In genomic region chr5:146040559-146040958, GRCh38 we compare ENCODE assay signal across 23 cellular contexts.
DNase-seq lines count a peak whose midpoint lies in the region; ATAC-seq and TF ChIP-seq lines count a peak whose summit lies in the region.
"Had no signal": no experiment of that assay in that cellular context is flagged by ENCODE, and none has a peak within 500 bp of the region (broad histone marks: within the 10 kb centered on the region; RNA-seq: fewer than 3 reads in every experiment).

No MANE protein-coding gene starts in this region.

- H3K9me3 Mint-ChIP-seq in Caco-2 (ENCODE audit: unreplicated experiment) (no peaks in the 10 kb centered on the region), HFFc6 (no peaks in the 10 kb centered on the region)
- H3K9me3 Mint-ChIP-seq in effector memory CD8-positive, alpha-beta T cell: no peaks in the 10 kb centered on the region
- H3K9me3 Mint-ChIP-seq: activated CD4-positive, alpha-beta memory T cell treated with anti-CD3 and anti-CD28 coated beads for 36 hours; central memory CD8-positive, alpha-beta T cell; T-helper 1 cell treated with Interleukin-12 subunit alpha and Interleukin-12 subunit beta and Interleukin-4 antibody, amounts not matched to agents 30 μg/mL and 1 μg/mL, for 36 hours; WTC11 had no signal

- CTCF ChIA-PET in Caco-2 (lab: Charles Lee): interaction anchor here (0.7 to 1.1 kb wide), 3 partner anchors 8 to 154 kb away, joined by 3 to 8 read pairs (median 3); no protein-coding TSS in a partner anchor

- TF ChIP-seq CTCF in Caco-2 (IDR thresholded peaks at IDR 0.05; ENCODE audit: insufficient read depth in 1 of 2, low read depth in 1 of 2, low read length in 1 of 2, severe bottlenecking in 1 of 2, unreplicated experiment in 1 of 2) (no peak), fibroblast of the aortic adventitia (IDR thresholded peaks at IDR 0.05; ENCODE audit: insufficient read depth, low read length) (no peak), left lung (IDR thresholded peaks at IDR 0.05) (no peak), HFFc6 (IDR thresholded peaks at IDR 0.05) (no peak)

- POLR2A ChIA-PET in Caco-2 (lab: Charles Lee): no interaction called here

- peak overlapping the region; percentile 73 for H3K27ac Mint-ChIP-seq in Caco-2 (ENCODE audit: unreplicated experiment)
- H3K27ac Mint-ChIP-seq in HFFc6: no peak overlapping the region
- no peak overlapping the region for H3K27ac Mint-ChIP-seq in effector memory CD8-positive, alpha-beta T cell
- H3K27ac Mint-ChIP-seq: activated CD4-positive, alpha-beta memory T cell treated with anti-CD3 and anti-CD28 coated beads for 36 hours; naive B cell; T-helper 1 cell treated with Interleukin-12 subunit alpha and Interleukin-12 subunit beta and Interleukin-4 antibody, amounts not matched to agents 30 μg/mL and 1 μg/mL, for 36 hours; WTC11 had no signal

- H3K36me3 ChIP-seq in Caco-2 (ENCODE audit: control insufficient read depth, insufficient read depth, low read length) (peaks cover 9% of the 10 kb centered on the region), left lung (no peaks in the 10 kb centered on the region)
- H3K36me3 ChIP-seq: BLaER1 treated with 17β-estradiol and CSF1 and Interleukin-3, amounts not matched to agents 10 nM and 100 nM; HAP-1; tibial artery had no signal

- ATAC-seq in left lung: peak; percentile 33
- ATAC-seq in effector memory CD8-positive, alpha-beta T cell (replicated peaks): no peak

- DNase-seq in Caco-2: no peak
- peak; percentile 23 for DNase-seq in RPMI7951 (ENCODE audit: low read depth)
- DNase-seq in fibroblast of the aortic adventitia (ENCODE audit: low read depth): peak; percentile 57
- no peak for DNase-seq in left lung
- DNase-seq in HFFc6: no peak
- no peak for DNase-seq in effector memory CD8-positive, alpha-beta T cell
- DNase-seq in COLO829 (ENCODE audit: low spot score): no peak
- DNase-seq in activated T-cell treated with anti-CD3 and anti-CD28 coated beads, Interleukin-2, amount 50 U/mL, for 48 hours: no peak
- DNase-seq: ACHN; activated CD4-positive, alpha-beta memory T cell treated with anti-CD3 and anti-CD28 coated beads for 36 hours; amygdala; naive B cell; NCI-H146; NCI-H2171; stimulated activated naive CD4-positive, alpha-beta T cell; tibial artery had no signal

- H3K4me3 ChIP-seq in Caco-2 (ENCODE audit: low read depth, low read length) (no peak overlapping the region), fibroblast of the aortic adventitia (ENCODE audit: low read depth, low read length) (no peak overlapping the region), left lung (no peak overlapping the region)
- H3K4me3 ChIP-seq: BLaER1 treated with 17β-estradiol and CSF1 and Interleukin-3, amounts not matched to agents 10 nM and 100 nM; HAP-1; SJSA1; tibial artery had no signal

- H3K36me3 Mint-ChIP-seq in Caco-2 (ENCODE audit: insufficient read depth, unreplicated experiment) (peaks cover 29% of the 10 kb centered on the region), HFFc6 (ENCODE audit: low read depth) (no peaks in the 10 kb centered on the region)
- no peaks in the 10 kb centered on the region for H3K36me3 Mint-ChIP-seq in effector memory CD8-positive, alpha-beta T cell (ENCODE audit: insufficient read depth)
- H3K36me3 Mint-ChIP-seq: activated CD4-positive, alpha-beta memory T cell treated with anti-CD3 and anti-CD28 coated beads for 36 hours; naive B cell; WTC11 had no signal

- H3K4me1 Mint-ChIP-seq in Caco-2 (ENCODE audit: low read depth, unreplicated experiment) (peaks cover 32% of the 10 kb centered on the region), HFFc6 (ENCODE audit: low read depth) (peaks cover 18% of the 10 kb centered on the region)
- no peaks in the 10 kb centered on the region for H3K4me1 Mint-ChIP-seq in effector memory CD8-positive, alpha-beta T cell (ENCODE audit: low read depth in 2 of 2)
- H3K4me1 Mint-ChIP-seq: central memory CD8-positive, alpha-beta T cell; naive B cell had no signal

- H3K9me3 ChIP-seq in Caco-2 (no peaks in the 10 kb centered on the region), left lung (no peaks in the 10 kb centered on the region)
- H3K9me3 ChIP-seq: BLaER1 treated with 17β-estradiol and CSF1 and Interleukin-3, amounts not matched to agents 10 nM and 100 nM; HAP-1; SJSA1; tibial artery had no signal

- H3K27ac ChIP-seq in left lung: no peak overlapping the region
- H3K27ac ChIP-seq: BLaER1 treated with 17β-estradiol and CSF1 and Interleukin-3, amounts not matched to agents 10 nM and 100 nM; parathyroid adenoma; SJSA1; tibial artery had no signal

- no peak overlapping the region for H3K4me3 Mint-ChIP-seq in Caco-2 (ENCODE audit: unreplicated experiment)
- H3K4me3 Mint-ChIP-seq in HFFc6: no peak overlapping the region
- no peak overlapping the region for H3K4me3 Mint-ChIP-seq in effector memory CD8-positive, alpha-beta T cell
- H3K4me3 Mint-ChIP-seq: activated CD4-positive, alpha-beta memory T cell treated with anti-CD3 and anti-CD28 coated beads for 36 hours; central memory CD8-positive, alpha-beta T cell; naive B cell; T-helper 1 cell treated with Interleukin-12 subunit alpha and Interleukin-12 subunit beta and Interleukin-4 antibody, amounts not matched to agents 30 μg/mL and 1 μg/mL, for 36 hours; WTC11 had no signal

- H3K27me3 Mint-ChIP-seq in Caco-2 (ENCODE audit: insufficient read depth, unreplicated experiment): no peaks in the 10 kb centered on the region
- H3K27me3 Mint-ChIP-seq in HFFc6 (ENCODE audit: insufficient read depth): peaks cover 6% of the 10 kb centered on the region
- no peaks in the 10 kb centered on the region for H3K27me3 Mint-ChIP-seq in effector memory CD8-positive, alpha-beta T cell
- H3K27me3 Mint-ChIP-seq: activated CD4-positive, alpha-beta memory T cell treated with anti-CD3 and anti-CD28 coated beads for 36 hours; central memory CD8-positive, alpha-beta T cell had no signal

- BruUV-seq in Caco-2 (replicated peaks; lab: Mats Ljungman, UMichigan): no TSS peak

- no peaks in the 10 kb centered on the region for H3K27me3 ChIP-seq in Caco-2 (replicated peaks; ENCODE audit: control insufficient read depth, insufficient read depth, low read length)
- H3K27me3 ChIP-seq in left lung: no peaks in the 10 kb centered on the region
- H3K27me3 ChIP-seq: BLaER1 treated with 17β-estradiol and CSF1 and Interleukin-3, amounts not matched to agents 10 nM and 100 nM; SJSA1; tibial artery had no signal

- H3K4me1 ChIP-seq in Caco-2: peaks cover 32% of the 10 kb centered on the region
- H3K4me1 ChIP-seq in left lung: peaks cover 0 to 6% of the 10 kb centered on the region in 2 donors
- H3K4me1 ChIP-seq: HAP-1, parathyroid adenoma, tibial artery had no signal

- intact Hi-C loops in Caco-2 (cut with micrococcal nuclease; ENCODE audit: unreplicated experiment) (no loop called here), left lung (cut with DNase I) (no loop called here)

Comparison
In these comparisons a context has a peak if more than half of its experiments do, and no peak if none do; other contexts are left out.
1. DNase-seq: peak in RPMI7951 (single experiment) and fibroblast of the aortic adventitia (single experiment); none in Caco-2 (0 of 2), left lung (0 of 2), HFFc6 (single experiment), effector memory CD8-positive, alpha-beta T cell (0 of 3), COLO829 (single experiment) and activated T-cell treated with anti-CD3 and anti-CD28 coated beads, Interleukin-2, amount 50 U/mL, for 48 hours (0 of 2).